Comparison of ENCODE assay signal across 30 cellular contexts in genomic region chr10:124012583-124012982, GRCh38.
"Had no signal": no experiment of that assay in that cellular context is flagged by ENCODE, and none has a peak within 500 bp of the region (broad histone marks: within the 10 kb centered on the region; RNA-seq: fewer than 3 reads in every experiment).

No MANE protein-coding gene starts in this region.

- H3K36me3 Mint-ChIP-seq: natural killer cell had no signal

- H3K4me1 Mint-ChIP-seq: mesothelial cell of epicardium; natural killer cell; stimulated activated naive B cell treated with anti-CD40 and anti-IgM and Interleukin-4, amounts not matched to agents 10 μg/mL and 1 μg/mL and 100 μg/mL, for 72 hours had no signal

- H3K36me3 ChIP-seq: neural progenitor cell, pancreas, prostate gland had no signal

- H3K9me3 ChIP-seq: left lung, lower lobe of right lung, pancreas, prostate gland, thoracic aorta, tibial artery, upper lobe of right lung had no signal

- H3K27me3 ChIP-seq: heart left ventricle, left lung, neural progenitor cell, pancreas, stomach, suprapubic skin, tibial artery, upper lobe of right lung had no signal

- DNase-seq: hypothalamus; kidney glomerular epithelial cell; mammary epithelial cell; mesendoderm; naive B cell; natural killer cell; nephron progenitor cell; pancreas; retina; right cardiac atrium; stimulated activated CD4-positive, alpha-beta T cell treated with anti-CD3 and anti-CD28 coated beads, Interleukin-1b, Interleukin-23, amount 100 ng/mL, for 48 hours; stimulated activated CD4-positive, alpha-beta T cell treated with anti-CD3 and anti-CD28 coated beads, Interleukin-4, amount 100 ng/mL, for 1 hour; stimulated activated naive B cell treated with anti-CD40 and anti-IgM and Interleukin-4, amounts not matched to agents 10 μg/mL and 1 μg/mL and 100 μg/mL, for 72 hours; stimulated activated naive CD8-positive, alpha-beta T cell treated with anti-CD3 and anti-CD28 coated beads, Interleukin-15, Interleukin-2, amounts not matched to agents 100 U/mL and 50 U/mL, for 24 hours; stomach; tibial artery; trophoblast cell; upper lobe of right lung had no signal

- H3K4me3 ChIP-seq: heart left ventricle, left lung, lower lobe of right lung, neural progenitor cell, pancreas, prostate gland, smooth muscle cell, stomach, suprapubic skin, thoracic aorta, tibial artery, upper lobe of right lung had no signal

- ATAC-seq: heart left ventricle; left cardiac atrium; left lung; lower lobe of right lung; natural killer cell; pancreas; right cardiac atrium; stimulated activated naive B cell treated with anti-CD40 and anti-IgM and Interleukin-4, amounts not matched to agents 10 μg/mL and 1 μg/mL and 100 μg/mL, for 72 hours; stimulated activated naive CD8-positive, alpha-beta T cell treated with anti-CD3 and anti-CD28 coated beads, Interleukin-15, Interleukin-2, amounts not matched to agents 100 U/mL and 50 U/mL, for 24 hours; upper lobe of right lung had no signal

- H3K4me3 Mint-ChIP-seq: mesothelial cell of epicardium; naive B cell; natural killer cell; nephron progenitor cell; neural progenitor cell; stimulated activated naive B cell treated with anti-CD40 and anti-IgM and Interleukin-4, amounts not matched to agents 10 μg/mL and 1 μg/mL and 100 μg/mL, for 72 hours had no signal

- H3K27ac ChIP-seq: left lung, lower lobe of right lung, neural progenitor cell, pancreas, prostate gland, suprapubic skin, thoracic aorta, tibial artery, upper lobe of right lung had no signal

- H3K27me3 Mint-ChIP-seq: naive B cell; stimulated activated naive B cell treated with anti-CD40 and anti-IgM and Interleukin-4, amounts not matched to agents 10 μg/mL and 1 μg/mL and 100 μg/mL, for 72 hours had no signal

- H3K9me3 Mint-ChIP-seq: natural killer cell had no signal

- H3K9ac ChIP-seq: neural progenitor cell had no signal

- FAIRE-seq: keratinocyte, pancreas, urothelium cell line had no signal

- H3K27ac Mint-ChIP-seq: mesothelial cell of epicardium; natural killer cell; neural progenitor cell; stimulated activated naive B cell treated with anti-CD40 and anti-IgM and Interleukin-4, amounts not matched to agents 10 μg/mL and 1 μg/mL and 100 μg/mL, for 72 hours had no signal

- H3K4me1 ChIP-seq: lower lobe of right lung, neural progenitor cell, pancreas, prostate gland, suprapubic skin, tibial artery, upper lobe of right lung had no signal
